In the genomic region with DNA sequence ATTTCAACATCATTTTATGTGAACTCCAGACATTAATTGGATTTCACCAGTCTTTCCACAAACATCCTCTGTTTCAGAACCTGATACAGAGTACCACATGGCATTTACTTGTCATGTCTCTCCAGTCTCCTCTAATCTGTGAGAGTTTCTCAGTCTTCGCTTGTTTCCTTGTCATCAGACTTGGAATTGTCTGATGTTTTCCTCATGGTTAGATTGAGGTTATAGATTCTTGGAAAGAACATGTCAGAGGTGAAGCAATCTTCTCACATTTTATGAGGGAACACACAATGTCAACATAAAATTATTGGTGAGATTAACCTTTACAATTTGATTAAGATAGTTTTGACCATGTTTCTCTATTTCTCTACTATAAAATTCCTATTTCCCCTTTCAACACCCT, we compare ENCODE assay signal across 23 cellular contexts.
"Had no signal": no experiment of that assay in that cellular context is flagged by ENCODE, and none has a peak within 500 bp of the region (broad histone marks: within the 10 kb centered on the region; RNA-seq: fewer than 3 reads in every experiment).

No MANE protein-coding gene starts in this region.

- FAIRE-seq: keratinocyte had no signal

- H3K4me1 ChIP-seq: left lung, lower lobe of right lung, right atrium auricular region, right lobe of liver, stomach, testis, thyroid gland had no signal

- H3K36me3 ChIP-seq: left lung, lower lobe of right lung, ovary, right atrium auricular region, right lobe of liver, stomach, thyroid gland, transverse colon, upper lobe of left lung had no signal

- ATAC-seq: left cardiac atrium; left lung; lower lobe of right lung; naive thymus-derived CD4-positive, alpha-beta T cell; natural killer cell treated with Interleukin-12 subunit alpha and Interleukin-12 subunit beta and Interleukin-15 and Interleukin-18, amount 100 ng/mL, for 72 hours; right lobe of liver; stimulated activated naive B cell treated with anti-CD40 and anti-IgM and Interleukin-4, amounts not matched to agents 10 μg/mL and 1 μg/mL and 100 μg/mL, for 72 hours; stimulated activated naive CD8-positive, alpha-beta T cell treated with anti-CD3 and anti-CD28 coated beads, Interleukin-15, Interleukin-2, amounts not matched to agents 100 U/mL and 50 U/mL, for 24 hours had no signal

- H3K27ac ChIP-seq: left lung, lower lobe of right lung, ovary, right atrium auricular region, right lobe of liver, stomach, testis, thyroid gland, transverse colon, upper lobe of left lung had no signal

- H3K27me3 ChIP-seq: left lung, ovary, right atrium auricular region, right lobe of liver, stomach, testis, thyroid gland, transverse colon, upper lobe of left lung had no signal

- H3K9me3 ChIP-seq: lower lobe of right lung, ovary, right atrium auricular region, right lobe of liver, stomach, testis, thyroid gland, transverse colon, upper lobe of left lung had no signal

- DNase-seq: hippocampal formation; kidney glomerular epithelial cell; left cardiac atrium; left lung; lower lobe of right lung; mesendoderm; naive thymus-derived CD4-positive, alpha-beta T cell; ovary; right lobe of liver; stimulated activated CD4-positive, alpha-beta T cell treated with anti-CD3 and anti-CD28 coated beads, Interleukin-12 subunit alpha, Interleukin-12 subunit beta, amount 100 ng/mL, for 4 hours; stimulated activated CD4-positive, alpha-beta T cell treated with anti-CD3 and anti-CD28 coated beads, Interleukin-15, amount 100 ng/mL, for 24 hours; stimulated activated CD4-positive, alpha-beta T cell treated with anti-CD3 and anti-CD28 coated beads, Interleukin-2, amount 100 ng/mL, for 24 hours; stimulated activated CD4-positive, alpha-beta T cell treated with anti-CD3 and anti-CD28 coated beads, Interleukin-4, amount 100 ng/mL, for 1 hour; stimulated activated naive B cell treated with anti-CD40 and anti-IgM and Interleukin-4, amounts not matched to agents 10 μg/mL and 1 μg/mL and 100 μg/mL, for 72 hours; stimulated activated naive CD8-positive, alpha-beta T cell treated with anti-CD3 and anti-CD28 coated beads, Interleukin-15, Interleukin-2, amounts not matched to agents 100 U/mL and 50 U/mL, for 24 hours; stomach; testis; thyroid gland; transverse colon; upper lobe of left lung had no signal

- H3K4me3 ChIP-seq: left lung, lower lobe of right lung, ovary, right atrium auricular region, right lobe of liver, stomach, testis, thyroid gland, transverse colon, upper lobe of left lung had no signal
